Comparison of ENCODE assay signal across 1 cellular context in the genomic region with DNA sequence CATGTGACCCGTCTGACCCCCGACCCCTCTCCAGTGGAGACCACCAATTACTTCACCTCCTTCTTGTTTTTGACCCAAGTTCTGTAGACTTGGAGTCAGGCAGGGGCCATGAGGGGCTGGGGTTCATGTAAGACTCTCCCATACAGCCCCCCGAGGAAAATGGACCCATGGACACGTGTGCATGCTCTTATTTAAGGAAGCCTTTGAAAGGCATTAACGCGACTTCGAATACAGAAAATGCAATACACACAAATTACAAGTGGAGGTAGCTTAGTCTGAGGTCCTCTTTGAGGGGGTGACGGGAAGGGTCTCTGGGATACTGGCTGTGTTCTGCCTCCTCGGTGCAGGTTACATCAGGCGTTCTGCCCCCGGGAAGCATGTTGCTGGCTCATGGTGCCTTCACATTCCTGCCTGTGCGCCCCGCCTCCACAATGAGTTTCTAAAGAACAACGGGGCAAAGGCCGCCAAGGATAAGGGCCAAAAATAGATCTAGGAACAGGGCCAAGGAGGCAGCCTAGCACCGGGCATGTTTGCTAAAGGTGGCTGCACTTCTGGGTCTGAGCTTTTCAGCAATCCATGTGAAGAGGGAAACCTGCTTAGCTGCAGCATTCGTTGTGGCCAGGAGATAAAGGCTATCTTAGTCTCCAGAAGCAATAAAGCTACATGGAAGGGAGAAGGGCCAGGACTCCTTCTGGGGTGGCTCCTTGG.
TF ChIP-seq lines count a peak whose summit lies in the region.

No MANE protein-coding gene starts in this region.

TF ChIP-seq in K562, 482 proteins besides CTCF, POLR2A, EP300 and RAD21 (continued from another document and continues in another):
- TF ChIP-seq, protein P1, sequence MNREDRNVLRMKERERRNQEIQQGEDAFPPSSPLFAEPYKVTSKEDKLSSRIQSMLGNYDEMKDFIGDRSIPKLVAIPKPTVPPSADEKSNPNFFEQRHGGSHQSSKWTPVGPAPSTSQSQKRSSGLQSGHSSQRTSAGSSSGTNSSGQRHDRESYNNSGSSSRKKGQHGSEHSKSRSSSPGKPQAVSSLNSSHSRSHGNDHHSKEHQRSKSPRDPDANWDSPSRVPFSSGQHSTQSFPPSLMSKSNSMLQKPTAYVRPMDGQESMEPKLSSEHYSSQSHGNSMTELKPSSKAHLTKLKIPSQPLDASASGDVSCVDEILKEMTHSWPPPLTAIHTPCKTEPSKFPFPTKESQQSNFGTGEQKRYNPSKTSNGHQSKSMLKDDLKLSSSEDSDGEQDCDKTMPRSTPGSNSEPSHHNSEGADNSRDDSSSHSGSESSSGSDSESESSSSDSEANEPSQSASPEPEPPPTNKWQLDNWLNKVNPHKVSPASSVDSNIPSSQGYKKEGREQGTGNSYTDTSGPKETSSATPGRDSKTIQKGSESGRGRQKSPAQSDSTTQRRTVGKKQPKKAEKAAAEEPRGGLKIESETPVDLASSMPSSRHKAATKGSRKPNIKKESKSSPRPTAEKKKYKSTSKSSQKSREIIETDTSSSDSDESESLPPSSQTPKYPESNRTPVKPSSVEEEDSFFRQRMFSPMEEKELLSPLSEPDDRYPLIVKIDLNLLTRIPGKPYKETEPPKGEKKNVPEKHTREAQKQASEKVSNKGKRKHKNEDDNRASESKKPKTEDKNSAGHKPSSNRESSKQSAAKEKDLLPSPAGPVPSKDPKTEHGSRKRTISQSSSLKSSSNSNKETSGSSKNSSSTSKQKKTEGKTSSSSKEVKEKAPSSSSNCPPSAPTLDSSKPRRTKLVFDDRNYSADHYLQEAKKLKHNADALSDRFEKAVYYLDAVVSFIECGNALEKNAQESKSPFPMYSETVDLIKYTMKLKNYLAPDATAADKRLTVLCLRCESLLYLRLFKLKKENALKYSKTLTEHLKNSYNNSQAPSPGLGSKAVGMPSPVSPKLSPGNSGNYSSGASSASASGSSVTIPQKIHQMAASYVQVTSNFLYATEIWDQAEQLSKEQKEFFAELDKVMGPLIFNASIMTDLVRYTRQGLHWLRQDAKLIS (CRISPR knock-in tag; IDR thresholded peaks at IDR 0.05) = no peak
- TF ChIP-seq ZNF143 (CRISPR knock-in tag; IDR thresholded peaks at IDR 0.05) = no peak
- TF ChIP-seq POU5F1 (IDR thresholded peaks at IDR 0.05; ENCODE audit: borderline replicate concordance, low read depth, low read length, partially characterized antibody) = no peak
- no peak for TF ChIP-seq SUPT5H (IDR thresholded peaks at IDR 0.05)
- TF ChIP-seq ZNF175 (CRISPR knock-in tag; IDR thresholded peaks at IDR 0.05; ENCODE audit: low read depth) = 0 out of 2 replicates have a peak, but pooled peaks have one; percentile 40
- TF ChIP-seq, protein P2, sequence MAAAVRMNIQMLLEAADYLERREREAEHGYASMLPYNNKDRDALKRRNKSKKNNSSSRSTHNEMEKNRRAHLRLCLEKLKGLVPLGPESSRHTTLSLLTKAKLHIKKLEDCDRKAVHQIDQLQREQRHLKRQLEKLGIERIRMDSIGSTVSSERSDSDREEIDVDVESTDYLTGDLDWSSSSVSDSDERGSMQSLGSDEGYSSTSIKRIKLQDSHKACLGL (CRISPR knock-in tag; IDR thresholded peaks at IDR 0.05; ENCODE audit: borderline replicate concordance, poor library complexity, severe bottlenecking) = no peak
- TF ChIP-seq CBFB (CRISPR knock-in tag; IDR thresholded peaks at IDR 0.05) = no peak
- TF ChIP-seq NR2C2 (CRISPR knock-in tag; IDR thresholded peaks at IDR 0.05) = no peak
- peak; percentile 71 for TF ChIP-seq NR2C2 (tag; IDR thresholded peaks at IDR 0.05)
- TF ChIP-seq, protein P3, sequence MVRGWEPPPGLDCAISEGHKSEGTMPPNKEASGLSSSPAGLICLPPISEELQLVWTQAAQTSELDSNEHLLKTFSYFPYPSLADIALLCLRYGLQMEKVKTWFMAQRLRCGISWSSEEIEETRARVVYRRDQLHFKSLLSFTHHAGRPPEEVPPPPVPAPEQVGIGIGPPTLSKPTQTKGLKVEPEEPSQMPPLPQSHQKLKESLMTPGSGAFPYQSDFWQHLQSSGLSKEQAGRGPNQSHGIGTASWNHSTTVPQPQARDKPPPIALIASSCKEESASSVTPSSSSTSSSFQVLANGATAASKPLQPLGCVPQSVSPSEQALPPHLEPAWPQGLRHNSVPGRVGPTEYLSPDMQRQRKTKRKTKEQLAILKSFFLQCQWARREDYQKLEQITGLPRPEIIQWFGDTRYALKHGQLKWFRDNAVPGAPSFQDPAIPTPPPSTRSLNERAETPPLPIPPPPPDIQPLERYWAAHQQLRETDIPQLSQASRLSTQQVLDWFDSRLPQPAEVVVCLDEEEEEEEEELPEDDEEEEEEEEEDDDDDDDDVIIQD (CRISPR knock-in tag; IDR thresholded peaks at IDR 0.05) = no peak
- no peak for TF ChIP-seq ZKSCAN1 (IDR thresholded peaks at IDR 0.05; ENCODE audit: low read depth, low read length)
- no peak for TF ChIP-seq ZFPM2 (CRISPR knock-in tag; IDR thresholded peaks at IDR 0.05)
- TF ChIP-seq RBM34 (IDR thresholded peaks at IDR 0.05; ENCODE audit: borderline replicate concordance, insufficient read depth, low read length) = no peak
- TF ChIP-seq GTF2F1 (IDR thresholded peaks at IDR 0.05; ENCODE audit: low read depth, low read length) = no peak
- TF ChIP-seq, protein P4, sequence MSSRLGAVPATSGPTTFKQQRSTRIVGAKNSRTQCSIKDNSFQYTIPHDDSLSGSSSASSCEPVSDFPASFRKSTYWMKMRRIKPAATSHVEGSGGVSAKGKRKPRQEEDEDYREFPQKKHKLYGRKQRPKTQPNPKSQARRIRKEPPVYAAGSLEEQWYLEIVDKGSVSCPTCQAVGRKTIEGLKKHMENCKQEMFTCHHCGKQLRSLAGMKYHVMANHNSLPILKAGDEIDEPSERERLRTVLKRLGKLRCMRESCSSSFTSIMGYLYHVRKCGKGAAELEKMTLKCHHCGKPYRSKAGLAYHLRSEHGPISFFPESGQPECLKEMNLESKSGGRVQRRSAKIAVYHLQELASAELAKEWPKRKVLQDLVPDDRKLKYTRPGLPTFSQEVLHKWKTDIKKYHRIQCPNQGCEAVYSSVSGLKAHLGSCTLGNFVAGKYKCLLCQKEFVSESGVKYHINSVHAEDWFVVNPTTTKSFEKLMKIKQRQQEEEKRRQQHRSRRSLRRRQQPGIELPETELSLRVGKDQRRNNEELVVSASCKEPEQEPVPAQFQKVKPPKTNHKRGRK (tag; IDR thresholded peaks at IDR 0.05) = no peak
- TF ChIP-seq, protein P5, sequence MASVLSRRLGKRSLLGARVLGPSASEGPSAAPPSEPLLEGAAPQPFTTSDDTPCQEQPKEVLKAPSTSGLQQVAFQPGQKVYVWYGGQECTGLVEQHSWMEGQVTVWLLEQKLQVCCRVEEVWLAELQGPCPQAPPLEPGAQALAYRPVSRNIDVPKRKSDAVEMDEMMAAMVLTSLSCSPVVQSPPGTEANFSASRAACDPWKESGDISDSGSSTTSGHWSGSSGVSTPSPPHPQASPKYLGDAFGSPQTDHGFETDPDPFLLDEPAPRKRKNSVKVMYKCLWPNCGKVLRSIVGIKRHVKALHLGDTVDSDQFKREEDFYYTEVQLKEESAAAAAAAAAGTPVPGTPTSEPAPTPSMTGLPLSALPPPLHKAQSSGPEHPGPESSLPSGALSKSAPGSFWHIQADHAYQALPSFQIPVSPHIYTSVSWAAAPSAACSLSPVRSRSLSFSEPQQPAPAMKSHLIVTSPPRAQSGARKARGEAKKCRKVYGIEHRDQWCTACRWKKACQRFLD (CRISPR knock-in tag; IDR thresholded peaks at IDR 0.05) = peak; percentile 39; the same call in 1 of the 2 replicates
- no peak for TF ChIP-seq NFE2L1 (tag; IDR thresholded peaks at IDR 0.05; ENCODE audit: borderline replicate concordance, low read depth)
- no peak for TF ChIP-seq BRD9 (IDR thresholded peaks at IDR 0.05; ENCODE audit: low read depth, partially characterized antibody)
- peak; percentile 84 for TF ChIP-seq SMARCA4 (IDR thresholded peaks at IDR 0.05)
- TF ChIP-seq SMARCC2 (IDR thresholded peaks at IDR 0.05; ENCODE audit: low read depth) = no peak
- TF ChIP-seq JUNB (CRISPR knock-in tag; conservative IDR thresholded peaks at IDR 0.05) = no peak
- TF ChIP-seq, protein P6, sequence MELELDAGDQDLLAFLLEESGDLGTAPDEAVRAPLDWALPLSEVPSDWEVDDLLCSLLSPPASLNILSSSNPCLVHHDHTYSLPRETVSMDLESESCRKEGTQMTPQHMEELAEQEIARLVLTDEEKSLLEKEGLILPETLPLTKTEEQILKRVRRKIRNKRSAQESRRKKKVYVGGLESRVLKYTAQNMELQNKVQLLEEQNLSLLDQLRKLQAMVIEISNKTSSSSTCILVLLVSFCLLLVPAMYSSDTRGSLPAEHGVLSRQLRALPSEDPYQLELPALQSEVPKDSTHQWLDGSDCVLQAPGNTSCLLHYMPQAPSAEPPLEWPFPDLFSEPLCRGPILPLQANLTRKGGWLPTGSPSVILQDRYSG (tag; conservative IDR thresholded peaks at IDR 0.05; ENCODE audit: low read depth) = 0 out of 2 replicates have a peak, but pooled peaks have one; percentile 22
- TF ChIP-seq, protein P7, sequence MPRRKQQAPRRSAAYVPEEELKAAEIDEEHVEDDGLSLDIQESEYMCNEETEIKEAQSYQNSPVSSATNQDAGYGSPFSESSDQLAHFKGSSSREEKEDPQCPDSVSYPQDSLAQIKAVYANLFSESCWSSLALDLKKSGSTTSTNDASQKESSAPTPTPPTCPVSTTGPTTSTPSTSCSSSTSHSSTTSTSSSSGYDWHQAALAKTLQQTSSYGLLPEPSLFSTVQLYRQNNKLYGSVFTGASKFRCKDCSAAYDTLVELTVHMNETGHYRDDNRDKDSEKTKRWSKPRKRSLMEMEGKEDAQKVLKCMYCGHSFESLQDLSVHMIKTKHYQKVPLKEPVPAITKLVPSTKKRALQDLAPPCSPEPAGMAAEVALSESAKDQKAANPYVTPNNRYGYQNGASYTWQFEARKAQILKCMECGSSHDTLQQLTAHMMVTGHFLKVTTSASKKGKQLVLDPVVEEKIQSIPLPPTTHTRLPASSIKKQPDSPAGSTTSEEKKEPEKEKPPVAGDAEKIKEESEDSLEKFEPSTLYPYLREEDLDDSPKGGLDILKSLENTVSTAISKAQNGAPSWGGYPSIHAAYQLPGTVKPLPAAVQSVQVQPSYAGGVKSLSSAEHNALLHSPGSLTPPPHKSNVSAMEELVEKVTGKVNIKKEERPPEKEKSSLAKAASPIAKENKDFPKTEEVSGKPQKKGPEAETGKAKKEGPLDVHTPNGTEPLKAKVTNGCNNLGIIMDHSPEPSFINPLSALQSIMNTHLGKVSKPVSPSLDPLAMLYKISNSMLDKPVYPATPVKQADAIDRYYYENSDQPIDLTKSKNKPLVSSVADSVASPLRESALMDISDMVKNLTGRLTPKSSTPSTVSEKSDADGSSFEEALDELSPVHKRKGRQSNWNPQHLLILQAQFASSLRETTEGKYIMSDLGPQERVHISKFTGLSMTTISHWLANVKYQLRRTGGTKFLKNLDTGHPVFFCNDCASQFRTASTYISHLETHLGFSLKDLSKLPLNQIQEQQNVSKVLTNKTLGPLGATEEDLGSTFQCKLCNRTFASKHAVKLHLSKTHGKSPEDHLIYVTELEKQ (CRISPR knock-in tag; IDR thresholded peaks at IDR 0.05) = no peak
- TF ChIP-seq POLR2G (IDR thresholded peaks at IDR 0.05; ENCODE audit: low read depth, low read length) = no peak
- no peak for TF ChIP-seq CHD1 (IDR thresholded peaks at IDR 0.05; ENCODE audit: low read length)
- no peak for TF ChIP-seq ESRRB (CRISPR knock-in tag; IDR thresholded peaks at IDR 0.05; ENCODE audit: borderline replicate concordance)
- no peak for TF ChIP-seq CBX5 (IDR thresholded peaks at IDR 0.05; ENCODE audit: borderline replicate concordance, low read depth)
- TF ChIP-seq ETV5 (CRISPR knock-in tag; IDR thresholded peaks at IDR 0.05; ENCODE audit: low read depth) = peak; percentile 11; the same call in 1 of the 2 replicates
- TF ChIP-seq, protein P8, sequence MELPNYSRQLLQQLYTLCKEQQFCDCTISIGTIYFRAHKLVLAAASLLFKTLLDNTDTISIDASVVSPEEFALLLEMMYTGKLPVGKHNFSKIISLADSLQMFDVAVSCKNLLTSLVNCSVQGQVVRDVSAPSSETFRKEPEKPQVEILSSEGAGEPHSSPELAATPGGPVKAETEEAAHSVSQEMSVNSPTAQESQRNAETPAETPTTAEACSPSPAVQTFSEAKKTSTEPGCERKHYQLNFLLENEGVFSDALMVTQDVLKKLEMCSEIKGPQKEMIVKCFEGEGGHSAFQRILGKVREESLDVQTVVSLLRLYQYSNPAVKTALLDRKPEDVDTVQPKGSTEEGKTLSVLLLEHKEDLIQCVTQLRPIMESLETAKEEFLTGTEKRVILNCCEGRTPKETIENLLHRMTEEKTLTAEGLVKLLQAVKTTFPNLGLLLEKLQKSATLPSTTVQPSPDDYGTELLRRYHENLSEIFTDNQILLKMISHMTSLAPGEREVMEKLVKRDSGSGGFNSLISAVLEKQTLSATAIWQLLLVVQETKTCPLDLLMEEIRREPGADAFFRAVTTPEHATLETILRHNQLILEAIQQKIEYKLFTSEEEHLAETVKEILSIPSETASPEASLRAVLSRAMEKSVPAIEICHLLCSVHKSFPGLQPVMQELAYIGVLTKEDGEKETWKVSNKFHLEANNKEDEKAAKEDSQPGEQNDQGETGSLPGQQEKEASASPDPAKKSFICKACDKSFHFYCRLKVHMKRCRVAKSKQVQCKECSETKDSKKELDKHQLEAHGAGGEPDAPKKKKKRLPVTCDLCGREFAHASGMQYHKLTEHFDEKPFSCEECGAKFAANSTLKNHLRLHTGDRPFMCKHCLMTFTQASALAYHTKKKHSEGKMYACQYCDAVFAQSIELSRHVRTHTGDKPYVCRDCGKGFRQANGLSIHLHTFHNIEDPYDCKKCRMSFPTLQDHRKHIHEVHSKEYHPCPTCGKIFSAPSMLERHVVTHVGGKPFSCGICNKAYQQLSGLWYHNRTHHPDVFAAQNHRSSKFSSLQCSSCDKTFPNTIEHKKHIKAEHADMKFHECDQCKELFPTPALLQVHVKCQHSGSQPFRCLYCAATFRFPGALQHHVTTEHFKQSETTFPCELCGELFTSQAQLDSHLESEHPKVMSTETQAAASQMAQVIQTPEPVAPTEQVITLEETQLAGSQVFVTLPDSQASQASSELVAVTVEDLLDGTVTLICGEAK (IDR thresholded peaks at IDR 0.05) = peak; percentile 44; the same call in 1 of the 2 replicates
- TF ChIP-seq, protein P8 (CRISPR knock-in tag; IDR thresholded peaks at IDR 0.05) = no peak
